ENCODE assay signal across 8 cellular contexts in genomic region chr6:31158140-31158862, GRCh38. TPM values are rescaled to one million over a fixed set of nuclear protein-coding genes. Genes with fewer than 3 reads are reported as not detected.
A peak's percentile ranks its signal among the peaks of the same experiment; 100 is the strongest.
DNase-seq lines count a peak whose midpoint lies in the region; ATAC-seq and TF ChIP-seq lines count a peak whose summit lies in the region.

Gene TCF19, plus strand, starts transcription at chr6:31158589. Its CDS starts 881 bp downstream, at chr6:31159470.

- peaks cover 24% of the 10 kb centered on the region for H3K4me1 ChIP-seq in CD4-positive, CD25-positive, alpha-beta regulatory T cell (ENCODE audit: control insufficient read depth, insufficient read depth, low read length, poor library complexity, severe bottlenecking)
- peaks cover 7 to 24% of the 10 kb centered on the region in 2 donors for H3K4me1 ChIP-seq in left lung

- H3K4me1 Mint-ChIP-seq in CD4-positive, CD25-positive, alpha-beta regulatory T cell = peaks cover 8 to 36% (median 17%) of the 10 kb centered on the region in 4 donors

- no peaks in the 10 kb centered on the region for H3K27me3 Mint-ChIP-seq in CD4-positive, CD25-positive, alpha-beta regulatory T cell

- H3K36me3 Mint-ChIP-seq in CD4-positive, CD25-positive, alpha-beta regulatory T cell = peaks cover 4% of the 10 kb centered on the region

- ATAC-seq in CD4-positive, CD25-positive, alpha-beta regulatory T cell (ENCODE audit: low read depth in 2 of 2) = peak; percentile 90 to 93
- peak; percentile 82 for ATAC-seq in GM19438 (IDR thresholded peaks at IDR 0.05; ENCODE audit: low read depth, unreplicated experiment)
- peak; percentile 74 for ATAC-seq in HG03571 (IDR thresholded peaks at IDR 0.05; ENCODE audit: unreplicated experiment)
- peak; percentile 97 for ATAC-seq in left lung

- H3K36me3 ChIP-seq in CD4-positive, CD25-positive, alpha-beta regulatory T cell (ENCODE audit: control insufficient read depth, insufficient read depth, low read length) = no peaks in the 10 kb centered on the region
- peaks cover 0 to 29% of the 10 kb centered on the region in 2 donors for H3K36me3 ChIP-seq in left lung

- no peak for TF ChIP-seq CTCF in left lung (IDR thresholded peaks at IDR 0.05)

- H3K27ac ChIP-seq in CD4-positive, CD25-positive, alpha-beta regulatory T cell (ENCODE audit: insufficient read depth, low read length, poor library complexity, severe bottlenecking) = peak within 1 kb of the TSS; percentile 82
- H3K27ac ChIP-seq in left lung = peak within 1 kb of the TSS; percentile 59 to 73

- H3K27ac Mint-ChIP-seq in CD4-positive, CD25-positive, alpha-beta regulatory T cell = peak within 1 kb of the TSS; percentile 90 to 94 (median 91)

- intact Hi-C loops in left lung (cut with DNase I) = no loop called here

- no peaks in the 10 kb centered on the region for H3K9me3 ChIP-seq in CD4-positive, CD25-positive, alpha-beta regulatory T cell (ENCODE audit: control insufficient read depth in 2 of 2, low read length in 2 of 2)
- no peaks in the 10 kb centered on the region for H3K9me3 ChIP-seq in left lung

- H3K27me3 ChIP-seq in CD4-positive, CD25-positive, alpha-beta regulatory T cell (ENCODE audit: control insufficient read depth, insufficient read depth, low read length) = no peaks in the 10 kb centered on the region
- H3K27me3 ChIP-seq in left lung = no peaks in the 10 kb centered on the region

- H3K9me3 Mint-ChIP-seq in CD4-positive, CD25-positive, alpha-beta regulatory T cell = no peaks in the 10 kb centered on the region

- H3K4me3 Mint-ChIP-seq in CD4-positive, CD25-positive, alpha-beta regulatory T cell = peak within 1 kb of the TSS; percentile 86 to 96 (median 94)

- DNase-seq in CD4-positive, CD25-positive, alpha-beta regulatory T cell = peak; percentile 98 to 99 (median 99)
- DNase-seq in NCI-H774 (lab: John Stamatoyannopoulos, UW) (peak; percentile 97), dedifferentiated amniotic fluid mesenchymal stem cell (ENCODE audit: extremely low spot score) (peak; percentile 100), left lung (peak; percentile 98 to 99)
- DNase-seq in activated CD4-positive, alpha-beta T cell treated with anti-CD3 and anti-CD28 coated beads, Interleukin-2, amount 50 U/mL, for 24 hours (ENCODE audit: low read depth in 1 of 2, low spot score in 1 of 2) = peak; percentile 97 to 99
- DNase-seq in stimulated activated CD4-positive, alpha-beta T cell treated with anti-CD3 and anti-CD28 coated beads, Interleukin-2, amount 100 ng/mL, for 4 hours (ENCODE audit: low read depth) = peak; percentile 99

- peak within 1 kb of the TSS; percentile 78 for H3K4me3 ChIP-seq in CD4-positive, CD25-positive, alpha-beta regulatory T cell (ENCODE audit: low read depth, low read length)
- H3K4me3 ChIP-seq in left lung = peak within 1 kb of the TSS; percentile 57 to 83

RNA-seq across cellular contexts. Expression of gene TCF19, which starts in this region (rescaled TPM):
- total RNA-seq in CD4-positive, CD25-positive, alpha-beta regulatory T cell = 10.9 TPM
- polyA plus RNA-seq in CD4-positive, CD25-positive, alpha-beta regulatory T cell = 10 to 100 TPM in 2 of 4 donors, 1 to 10 TPM in 2; 8.3 to 13.3 (median 11.2) TPM
- total RNA-seq in left lung = 10 to 100 TPM; 16.7 to 18.0 TPM

Comparison
In these comparisons a context has a peak if more than half of its experiments do, and no peak if none do; other contexts are left out.
1. Peak in every context shown above with its lines: DNase-seq, ATAC-seq, H3K4me3 ChIP-seq and H3K27ac ChIP-seq.